ENCODE assay signal across 8 cellular contexts in the genomic region with DNA sequence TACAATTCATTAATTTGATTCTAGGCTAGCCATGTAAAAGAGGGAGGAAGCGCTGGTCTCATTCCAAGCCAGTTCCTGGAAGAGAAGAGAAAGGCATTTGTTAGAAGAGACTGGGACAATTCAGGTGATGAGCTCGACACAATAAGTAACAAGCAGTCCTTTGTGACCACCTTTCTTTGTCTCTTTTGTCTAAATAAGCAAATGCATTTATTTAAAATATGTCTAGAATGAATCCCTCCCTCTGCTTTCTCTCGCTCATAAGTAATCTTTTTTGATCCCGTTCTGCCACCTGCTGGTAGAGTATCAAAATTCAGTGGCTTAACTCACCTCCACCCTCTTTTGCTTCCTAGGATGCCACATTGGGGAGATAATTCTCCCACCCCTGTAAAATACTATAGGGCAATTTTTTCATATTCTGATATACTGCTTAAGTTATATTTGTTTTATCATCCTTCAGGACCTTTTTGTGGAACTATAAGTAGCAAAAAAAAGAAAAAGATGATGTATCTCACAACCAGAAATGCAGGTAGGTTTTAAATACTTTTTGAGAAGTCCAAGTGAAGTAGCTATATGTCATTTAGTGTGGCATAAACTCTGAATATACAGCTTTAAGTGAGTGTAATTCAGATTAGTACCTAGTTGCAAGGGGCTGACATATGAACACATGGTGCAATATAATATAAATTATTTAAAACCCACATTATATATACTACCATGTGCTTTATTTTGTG.
DNase-seq lines count a peak whose midpoint lies in the region; ATAC-seq, FAIRE-seq and TF ChIP-seq lines count a peak whose summit lies in the region.

No MANE protein-coding gene starts in this region.

- H3K36me3 ChIP-seq in CD4-positive, CD25-positive, alpha-beta regulatory T cell (ENCODE audit: control insufficient read depth, insufficient read depth, low read length): no peaks in the 10 kb centered on the region
- H3K36me3 ChIP-seq in bronchial epithelial cell (ENCODE audit: control insufficient read depth, insufficient read depth, low read length) (no peaks in the 10 kb centered on the region), liver (ENCODE audit: control insufficient read depth in 4 of 4, insufficient read depth in 3 of 4, low read depth in 1 of 4, low read length in 3 of 4) (no peaks in the 10 kb centered on the region)

- H3K4me3 Mint-ChIP-seq in CD4-positive, CD25-positive, alpha-beta regulatory T cell: peak overlapping the region in 1 of 4 donors; percentile 21

- H3K9me3 Mint-ChIP-seq in CD4-positive, CD25-positive, alpha-beta regulatory T cell: no peaks in the 10 kb centered on the region

- 30% methylated on average over 4 of the region's 4 CpGs for WGBS in liver

- peak; percentile 81 to 85 for TF ChIP-seq RAD21 in liver (IDR thresholded peaks at IDR 0.05)

- H3K4me3 ChIP-seq in CD4-positive, CD25-positive, alpha-beta regulatory T cell (ENCODE audit: low read depth, low read length): no peak overlapping the region
- H3K4me3 ChIP-seq in bronchial epithelial cell (ENCODE audit: low read depth, low read length) (no peak overlapping the region), liver (ENCODE audit: low read depth in 1 of 3, low read length in 3 of 3) (no peak overlapping the region)

- no peak overlapping the region for H3K27ac ChIP-seq in CD4-positive, CD25-positive, alpha-beta regulatory T cell (ENCODE audit: insufficient read depth, low read length, poor library complexity, severe bottlenecking)
- no peak overlapping the region for H3K27ac ChIP-seq in liver (ENCODE audit: low read depth in 1 of 2, low read length in 2 of 2)

- no peaks in the 10 kb centered on the region for H3K27me3 Mint-ChIP-seq in CD4-positive, CD25-positive, alpha-beta regulatory T cell

- TF ChIP-seq CTCF in bronchial epithelial cell (IDR thresholded peaks at IDR 0.05; ENCODE audit: insufficient read depth, low read length, severe bottlenecking): peak; percentile 50
- TF ChIP-seq CTCF in liver (IDR thresholded peaks at IDR 0.05; ENCODE audit: low read depth, low read length, missing input control): peak; percentile 67

- H3K27ac Mint-ChIP-seq in CD4-positive, CD25-positive, alpha-beta regulatory T cell: peak overlapping the region in 1 of 3 donors; percentile 7

- DNase-seq in CD4-positive, CD25-positive, alpha-beta regulatory T cell: peak; percentile 13 to 68 (median 53)
- peak; percentile 52 to 82 (median 55) for DNase-seq in NCI-H1417 (lab: John Stamatoyannopoulos, UW)
- DNase-seq in T follicular helper cell (ENCODE audit: low read depth): peak; percentile 19
- peak; percentile 48 for DNase-seq in bronchial epithelial cell (ENCODE audit: low read depth)
- peak in 5 of 6 experiments; percentile 5 to 55 (median 14) for DNase-seq in stimulated activated naive CD4-positive, alpha-beta T cell (lab: John Stamatoyannopoulos, UW)

- no peak for FAIRE-seq in bronchial epithelial cell (lab: Jason Lieb, UNC)

- H3K36me3 Mint-ChIP-seq in CD4-positive, CD25-positive, alpha-beta regulatory T cell: no peaks in the 10 kb centered on the region

- no peak for ATAC-seq in CD4-positive, CD25-positive, alpha-beta regulatory T cell (ENCODE audit: low read depth in 2 of 2)
- ATAC-seq in GM19372 (IDR thresholded peaks at IDR 0.05; ENCODE audit: low read depth, unreplicated experiment) (peak; percentile 74), HG02852 (IDR thresholded peaks at IDR 0.05; ENCODE audit: unreplicated experiment) (no peak)

- peaks cover 0 to 6% (median 0%) of the 10 kb centered on the region in 4 donors for H3K4me1 Mint-ChIP-seq in CD4-positive, CD25-positive, alpha-beta regulatory T cell

- H3K27me3 ChIP-seq in CD4-positive, CD25-positive, alpha-beta regulatory T cell (ENCODE audit: control insufficient read depth, insufficient read depth, low read length): no peaks in the 10 kb centered on the region
- no peaks in the 10 kb centered on the region for H3K27me3 ChIP-seq in bronchial epithelial cell (ENCODE audit: control insufficient read depth, insufficient read depth, low read length)
- no peaks in the 10 kb centered on the region for H3K27me3 ChIP-seq in liver (ENCODE audit: control insufficient read depth in 4 of 4, insufficient read depth in 4 of 4, low read length in 3 of 4)

- no peaks in the 10 kb centered on the region for H3K4me1 ChIP-seq in CD4-positive, CD25-positive, alpha-beta regulatory T cell (ENCODE audit: control insufficient read depth, insufficient read depth, low read length, poor library complexity, severe bottlenecking)
- H3K4me1 ChIP-seq in liver (ENCODE audit: control insufficient read depth in 4 of 4, insufficient read depth in 4 of 4, low read length in 3 of 4): peaks cover 0 to 15% (median 7%) of the 10 kb centered on the region in 4 donors

- H3K9ac ChIP-seq in liver (ENCODE audit: low read depth in 1 of 2, low read length in 2 of 2): no peak overlapping the region

- no peaks in the 10 kb centered on the region for H3K9me3 ChIP-seq in CD4-positive, CD25-positive, alpha-beta regulatory T cell (ENCODE audit: control insufficient read depth in 2 of 2, low read length in 2 of 2)
- H3K9me3 ChIP-seq in liver (ENCODE audit: control insufficient read depth in 4 of 4, low read length in 3 of 4): no peaks in the 10 kb centered on the region

TF ChIP-seq in liver, 16 proteins besides CTCF, POLR2A, EP300 and RAD21:
- TF ChIP-seq TAF1 (conservative IDR thresholded peaks at IDR 0.05) (no peak), EGR1 (IDR thresholded peaks at IDR 0.05; ENCODE audit: low read depth in 2 of 2) (no peak), NR2F2 (IDR thresholded peaks at IDR 0.05) (no peak), HNF4A (conservative IDR thresholded peaks at IDR 0.05) (no peak), SP1 (IDR thresholded peaks at IDR 0.05) (no peak), FOXA2 (IDR thresholded peaks at IDR 0.05) (no peak), GABPA (IDR thresholded peaks at IDR 0.05 in 1 of 2, conservative IDR thresholded peaks at IDR 0.05 in 1 of 2) (no peak), HNF4G (IDR thresholded peaks at IDR 0.05) (no peak), YY1 (IDR thresholded peaks at IDR 0.05) (no peak), JUND (IDR thresholded peaks at IDR 0.05) (no peak)
- TF ChIP-seq, protein P1, sequence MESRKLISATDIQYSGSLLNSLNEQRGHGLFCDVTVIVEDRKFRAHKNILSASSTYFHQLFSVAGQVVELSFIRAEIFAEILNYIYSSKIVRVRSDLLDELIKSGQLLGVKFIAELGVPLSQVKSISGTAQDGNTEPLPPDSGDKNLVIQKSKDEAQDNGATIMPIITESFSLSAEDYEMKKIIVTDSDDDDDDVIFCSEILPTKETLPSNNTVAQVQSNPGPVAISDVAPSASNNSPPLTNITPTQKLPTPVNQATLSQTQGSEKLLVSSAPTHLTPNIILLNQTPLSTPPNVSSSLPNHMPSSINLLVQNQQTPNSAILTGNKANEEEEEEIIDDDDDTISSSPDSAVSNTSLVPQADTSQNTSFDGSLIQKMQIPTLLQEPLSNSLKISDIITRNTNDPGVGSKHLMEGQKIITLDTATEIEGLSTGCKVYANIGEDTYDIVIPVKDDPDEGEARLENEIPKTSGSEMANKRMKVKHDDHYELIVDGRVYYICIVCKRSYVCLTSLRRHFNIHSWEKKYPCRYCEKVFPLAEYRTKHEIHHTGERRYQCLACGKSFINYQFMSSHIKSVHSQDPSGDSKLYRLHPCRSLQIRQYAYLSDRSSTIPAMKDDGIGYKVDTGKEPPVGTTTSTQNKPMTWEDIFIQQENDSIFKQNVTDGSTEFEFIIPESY (IDR thresholded peaks at IDR 0.05): no peak
- TF ChIP-seq, protein P2, sequence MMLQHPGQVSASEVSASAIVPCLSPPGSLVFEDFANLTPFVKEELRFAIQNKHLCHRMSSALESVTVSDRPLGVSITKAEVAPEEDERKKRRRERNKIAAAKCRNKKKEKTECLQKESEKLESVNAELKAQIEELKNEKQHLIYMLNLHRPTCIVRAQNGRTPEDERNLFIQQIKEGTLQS (IDR thresholded peaks at IDR 0.05): no peak
- TF ChIP-seq, protein P3, sequence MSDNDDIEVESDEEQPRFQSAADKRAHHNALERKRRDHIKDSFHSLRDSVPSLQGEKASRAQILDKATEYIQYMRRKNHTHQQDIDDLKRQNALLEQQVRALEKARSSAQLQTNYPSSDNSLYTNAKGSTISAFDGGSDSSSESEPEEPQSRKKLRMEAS (IDR thresholded peaks at IDR 0.05): no peak
- TF ChIP-seq, protein P4, sequence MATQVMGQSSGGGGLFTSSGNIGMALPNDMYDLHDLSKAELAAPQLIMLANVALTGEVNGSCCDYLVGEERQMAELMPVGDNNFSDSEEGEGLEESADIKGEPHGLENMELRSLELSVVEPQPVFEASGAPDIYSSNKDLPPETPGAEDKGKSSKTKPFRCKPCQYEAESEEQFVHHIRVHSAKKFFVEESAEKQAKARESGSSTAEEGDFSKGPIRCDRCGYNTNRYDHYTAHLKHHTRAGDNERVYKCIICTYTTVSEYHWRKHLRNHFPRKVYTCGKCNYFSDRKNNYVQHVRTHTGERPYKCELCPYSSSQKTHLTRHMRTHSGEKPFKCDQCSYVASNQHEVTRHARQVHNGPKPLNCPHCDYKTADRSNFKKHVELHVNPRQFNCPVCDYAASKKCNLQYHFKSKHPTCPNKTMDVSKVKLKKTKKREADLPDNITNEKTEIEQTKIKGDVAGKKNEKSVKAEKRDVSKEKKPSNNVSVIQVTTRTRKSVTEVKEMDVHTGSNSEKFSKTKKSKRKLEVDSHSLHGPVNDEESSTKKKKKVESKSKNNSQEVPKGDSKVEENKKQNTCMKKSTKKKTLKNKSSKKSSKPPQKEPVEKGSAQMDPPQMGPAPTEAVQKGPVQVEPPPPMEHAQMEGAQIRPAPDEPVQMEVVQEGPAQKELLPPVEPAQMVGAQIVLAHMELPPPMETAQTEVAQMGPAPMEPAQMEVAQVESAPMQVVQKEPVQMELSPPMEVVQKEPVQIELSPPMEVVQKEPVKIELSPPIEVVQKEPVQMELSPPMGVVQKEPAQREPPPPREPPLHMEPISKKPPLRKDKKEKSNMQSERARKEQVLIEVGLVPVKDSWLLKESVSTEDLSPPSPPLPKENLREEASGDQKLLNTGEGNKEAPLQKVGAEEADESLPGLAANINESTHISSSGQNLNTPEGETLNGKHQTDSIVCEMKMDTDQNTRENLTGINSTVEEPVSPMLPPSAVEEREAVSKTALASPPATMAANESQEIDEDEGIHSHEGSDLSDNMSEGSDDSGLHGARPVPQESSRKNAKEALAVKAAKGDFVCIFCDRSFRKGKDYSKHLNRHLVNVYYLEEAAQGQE (IDR thresholded peaks at IDR 0.05): no peak
